Comparison of ENCODE assay signal across 8 cellular contexts in the genomic region with DNA sequence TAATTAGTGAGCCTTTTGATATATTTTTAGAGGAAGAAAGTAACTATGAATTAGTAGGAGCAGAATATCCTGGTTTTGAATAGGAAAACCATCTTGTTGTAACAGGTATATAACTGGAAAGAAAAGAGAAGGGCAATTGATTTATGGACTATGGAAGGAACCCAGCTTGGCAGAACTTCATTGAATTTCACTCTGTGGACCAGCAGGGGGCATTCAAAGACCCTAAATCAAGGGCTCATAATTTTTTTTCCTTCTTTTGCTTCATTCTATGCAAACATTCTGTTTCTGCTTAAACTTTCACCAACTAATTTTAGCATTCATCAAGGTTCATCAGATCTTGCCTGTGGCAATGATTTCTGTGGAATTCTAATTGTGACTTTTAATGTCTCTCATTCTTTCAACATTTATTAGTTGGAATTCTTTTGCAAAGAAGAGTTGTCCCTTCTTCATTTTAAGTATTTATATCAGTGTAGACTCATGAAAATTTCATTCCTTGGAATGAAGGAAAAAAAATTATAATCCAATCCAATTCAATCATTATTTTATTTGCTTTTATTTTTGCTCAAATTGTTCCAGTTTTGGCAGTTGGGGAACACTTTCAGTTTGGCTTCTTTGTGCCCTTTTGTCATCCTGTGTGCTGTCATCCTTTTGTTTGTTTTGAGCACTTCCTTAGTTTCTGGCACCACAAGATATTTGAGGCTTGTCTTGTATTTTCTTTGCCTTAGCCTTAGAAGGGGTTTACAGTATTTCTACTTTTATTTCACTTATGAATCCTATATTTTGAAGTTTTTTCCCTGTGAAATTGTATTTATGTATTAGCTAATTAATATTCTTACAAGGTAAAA. TPM values are rescaled to one million over a fixed set of nuclear protein-coding genes. Genes with fewer than 3 reads are reported as not detected.
DNase-seq lines count a peak whose midpoint lies in the region; ATAC-seq, FAIRE-seq and TF ChIP-seq lines count a peak whose summit lies in the region.

No MANE protein-coding gene starts in this region.

- TF ChIP-seq CTCF in A673 (conservative IDR thresholded peaks at IDR 0.05; ENCODE audit: low read depth, low read length) (peak; percentile 73), SK-N-SH (IDR thresholded peaks at IDR 0.05) (peak; percentile 75)

- peaks cover 7% of the 10 kb centered on the region for H3F3A ChIP-seq in SK-N-SH (replicated peaks; ENCODE audit: insufficient read depth)

- H3K4me3 Mint-ChIP-seq in memory B cell: no peak overlapping the region

- DNase-seq in A673 (ENCODE audit: low spot score) (peak; percentile 72), ELF-1 (ENCODE audit: low read depth, low spot score) (peak; percentile 14), HuH-7 (ENCODE audit: low spot score) (peak; percentile 41), SK-N-SH (peak; percentile 39), dedifferentiated amniotic fluid mesenchymal stem cell (ENCODE audit: extremely low spot score) (peak; percentile 36), memory B cell (ENCODE audit: low spot score in 2 of 2) (peak in 1 of 2 donors; percentile 43), urothelium cell line (ENCODE audit: low spot score) (peak; percentile 47)

- H4K20me1 ChIP-seq in SK-N-SH (ENCODE audit: insufficient read depth): no peaks in the 10 kb centered on the region

- no peak overlapping the region for H3K4me3 ChIP-seq in A673 (ENCODE audit: low read depth, low read length, poor library complexity, severe bottlenecking)
- no peak overlapping the region; a peak in 1 of 4 replicates for H3K4me3 ChIP-seq in SK-N-SH (ENCODE audit: low read depth in 2 of 2, low read length in 1 of 2)

- peaks cover 2% of the 10 kb centered on the region; the same call in 1 of the 2 replicates for H3K79me2 ChIP-seq in SK-N-SH (ENCODE audit: insufficient read depth)

- no peak overlapping the region for H2AFZ ChIP-seq in SK-N-SH (ENCODE audit: low read depth)

- peaks cover 8% of the 10 kb centered on the region for H3K36me3 Mint-ChIP-seq in memory B cell

- H3K9me3 ChIP-seq in A673 (ENCODE audit: low read depth, low read length, poor library complexity, severe bottlenecking) (no peaks in the 10 kb centered on the region), SK-N-SH (no peaks in the 10 kb centered on the region)

- no peak overlapping the region for H3K27ac Mint-ChIP-seq in memory B cell

- POLR2A ChIA-PET in A673 (lab: Charles Lee; ENCODE audit: low non-redundant PET) (interaction anchor here (0.6 kb wide), 1 partner anchor 85 kb away, joined by 3 read pairs; no protein-coding TSS in a partner anchor), SK-N-SH (lab: Yijun Ruan, JAX) (no interaction called here)

- no peaks in the 10 kb centered on the region for H3K9me3 Mint-ChIP-seq in memory B cell

- no TSS peak for BruUV-seq in A673 (replicated peaks; lab: Mats Ljungman, UMichigan)

- no peak for FAIRE-seq in urothelium cell line (lab: Jason Lieb, UNC)

- intact Hi-C loops in A673 (cut with micrococcal nuclease; ENCODE audit: unreplicated experiment): loop anchor here (5.0 to 10.0 kb wide), 2 partner anchors 275 to 718 kb away; no protein-coding TSS in a partner anchor

- CTCF ChIA-PET in A673 (lab: Charles Lee): interaction anchor here (1.6 to 4.0 kb wide), 2 partner anchors 416 to 727 kb away, joined by 8 to 30 read pairs; no protein-coding TSS in a partner anchor
- CTCF ChIA-PET in SK-N-SH (lab: Yijun Ruan, JAX): interaction anchor here (0.6 to 14.2 kb wide), 17 partner anchors 8 to 429 kb away, joined by 3 to 165 read pairs (median 4); partner anchors contain the start of genes CEP97 and NFKBIZ

- no peak for TF ChIP-seq EP300 in SK-N-SH (IDR thresholded peaks at IDR 0.05; ENCODE audit: borderline replicate concordance in 1 of 2, low read depth in 1 of 2, low read length in 1 of 2)

- peak overlapping the region; percentile 26 for H3K27ac ChIP-seq in A673 (ENCODE audit: low read depth, low read length, poor library complexity, severe bottlenecking)
- peak overlapping the region in 1 of 2 experiments; percentile 43; a peak in 3 of 4 replicates for H3K27ac ChIP-seq in SK-N-SH (ENCODE audit: low read depth in 2 of 2, low read length in 1 of 2)

- H3K27me3 Mint-ChIP-seq in memory B cell: no peaks in the 10 kb centered on the region

- peak; percentile 78 for TF ChIP-seq RAD21 in SK-N-SH (IDR thresholded peaks at IDR 0.05; ENCODE audit: low read length)

- ATAC-seq in memory B cell (ENCODE audit: low read depth): peak; percentile 51
- ATAC-seq in GM21737 (IDR thresholded peaks at IDR 0.05; ENCODE audit: unreplicated experiment): no peak

- H3K4me1 ChIP-seq in A673 (ENCODE audit: insufficient read depth, low read length, poor library complexity, severe bottlenecking) (peaks cover 25% of the 10 kb centered on the region), SK-N-SH (ENCODE audit: control insufficient read depth in 1 of 2, insufficient read depth in 2 of 2, low read depth in 1 of 2, low read length in 1 of 2) (peaks cover 6 to 7% of the 10 kb centered on the region in 2 experiments; a peak in 3 of 4 replicates)

- no peaks in the 10 kb centered on the region for H3K27me3 ChIP-seq in A673 (replicated peaks; ENCODE audit: insufficient read depth, low read depth, low read length, poor library complexity)
- H3K27me3 ChIP-seq in SK-N-SH (ENCODE audit: insufficient read depth): no peaks in the 10 kb centered on the region

- no peak overlapping the region for H3K9ac ChIP-seq in SK-N-SH

- H3K36me3 ChIP-seq in A673 (ENCODE audit: insufficient read depth, low read length, poor library complexity, severe bottlenecking) (no peaks in the 10 kb centered on the region), SK-N-SH (replicated peaks in 1 of 2; ENCODE audit: control insufficient read depth in 1 of 2, insufficient read depth in 2 of 2, low read length in 1 of 2) (peaks cover 14 to 19% of the 10 kb centered on the region in 2 experiments)

- H3K4me1 Mint-ChIP-seq in memory B cell: peaks cover 10% of the 10 kb centered on the region

- H3K9me2 ChIP-seq in SK-N-SH: no peaks in the 10 kb centered on the region

- no peak overlapping the region for H3K4me2 ChIP-seq in SK-N-SH

TF ChIP-seq in SK-N-SH, 30 proteins besides CTCF, POLR2A, EP300 and RAD21:
- no peak for TF ChIP-seq RFX5 (IDR thresholded peaks at IDR 0.05; ENCODE audit: low read length)
- TF ChIP-seq SMC3 (IDR thresholded peaks at IDR 0.05; ENCODE audit: low read depth, low read length): peak; percentile 54
- TF ChIP-seq NFIC (IDR thresholded peaks at IDR 0.05; ENCODE audit: borderline replicate concordance): peak; percentile 15; the same call in 1 of the 2 replicates

RNA-seq across cellular contexts. Expression of gene NXPE3, which starts 30.4 kb away (rescaled TPM):
- 36.4 and 37.6 TPM in 2 replicates for total RNA-seq in A673 (2021)
- polyA plus RNA-seq in SK-N-SH (2012; rRNA removed): 21.3 and 25.1 TPM in 2 replicates
- 20.0 and 23.3 TPM in 2 replicates for polyA plus RNA-seq in SK-N-SH (2012; cell fraction: cytosol; rRNA removed)
- 14.5 and 18.3 TPM in 2 replicates for polyA plus RNA-seq in SK-N-SH (2012; cell fraction: nucleus; rRNA removed)

RNA-seq across cellular contexts. Expression of gene NFKBIZ, which starts 39.9 kb away (rescaled TPM):
- total RNA-seq in A673 (2021): 11.5 and 15.1 TPM in 2 replicates
- polyA plus RNA-seq in SK-N-SH (2012; rRNA removed): 59.9 and 70.9 TPM in 2 replicates
- 28.0 and 28.4 TPM in 2 replicates for polyA plus RNA-seq in SK-N-SH (2012; cell fraction: cytosol; rRNA removed)
- polyA plus RNA-seq in SK-N-SH (2012; cell fraction: nucleus; rRNA removed): 221 and 343 TPM in 2 replicates
